21 cellular contexts compared by ENCODE assay signal in the genomic region with DNA sequence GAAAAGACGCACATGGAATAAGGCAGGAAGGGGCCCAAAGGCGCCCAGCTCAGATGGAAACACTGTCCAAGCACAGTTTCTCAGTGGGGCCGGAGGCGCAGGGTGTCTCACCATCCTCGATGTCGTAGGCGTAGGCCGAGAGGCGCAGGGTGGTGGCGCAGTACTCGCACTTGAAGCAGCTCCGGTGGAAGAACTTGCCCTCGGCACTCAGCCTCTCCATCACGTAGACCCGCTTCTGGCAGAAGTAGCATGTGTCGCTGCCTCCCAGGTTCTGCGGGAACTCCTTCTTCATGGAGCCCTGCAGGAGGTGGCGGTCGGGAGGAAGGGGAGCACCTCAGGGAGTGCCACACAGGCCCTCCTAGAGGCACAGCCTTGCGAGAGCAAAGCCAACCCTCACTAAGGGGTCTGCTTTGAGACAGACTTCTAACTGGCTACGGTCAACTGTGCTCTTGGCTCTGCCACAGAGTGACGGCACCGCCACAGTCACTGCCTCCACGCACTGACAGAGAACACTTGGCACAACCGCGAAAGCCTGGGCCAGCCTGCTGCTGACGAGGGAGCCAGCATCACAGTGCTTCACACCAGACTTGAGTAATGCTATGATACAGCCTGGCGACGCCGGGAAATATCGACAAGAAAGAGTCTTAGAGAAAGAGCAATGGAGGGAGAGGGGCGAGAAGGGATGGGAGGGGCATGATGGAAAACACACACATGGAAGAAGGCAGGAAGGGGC.
A peak's percentile ranks its signal among the peaks of the same experiment; 100 is the strongest.
DNase-seq lines count a peak whose midpoint lies in the region; ATAC-seq, FAIRE-seq and TF ChIP-seq lines count a peak whose summit lies in the region.
"Had no signal": no experiment of that assay in that cellular context is flagged by ENCODE, and none has a peak within 500 bp of the region (broad histone marks: within the 10 kb centered on the region; RNA-seq: fewer than 3 reads in every experiment).

No MANE protein-coding gene starts in this region.

- no peak for TF ChIP-seq CTCF in astrocyte (IDR thresholded peaks at IDR 0.05; ENCODE audit: insufficient read depth, low read depth, low read length)
- TF ChIP-seq CTCF in spleen (IDR thresholded peaks at IDR 0.05 in 8 of 11, conservative IDR thresholded peaks at IDR 0.05 in 3 of 11), result no peak

- H3K79me2 ChIP-seq in astrocyte (ENCODE audit: insufficient read depth, low read length), result no peaks in the 10 kb centered on the region
- H3K79me2 ChIP-seq: hepatocyte had no signal

- H3K4me1 ChIP-seq in astrocyte (ENCODE audit: insufficient read depth, low read length) (no peaks in the 10 kb centered on the region), spleen (peaks cover 0 to 6% (median 3%) of the 10 kb centered on the region in 6 donors)

- peaks cover 32% of the 10 kb centered on the region for H3K36me3 Mint-ChIP-seq in astrocyte (ENCODE audit: low read depth, unreplicated experiment)
- H3K36me3 Mint-ChIP-seq: IgD-negative memory B cell had no signal

- H3K27me3 ChIP-seq in astrocyte (ENCODE audit: insufficient read depth, low read length) (no peaks in the 10 kb centered on the region), spleen (replicated peaks in 1 of 7) (no peaks in the 10 kb centered on the region)
- H3K27me3 ChIP-seq: hepatocyte, tibial artery had no signal

- FAIRE-seq in astrocyte (lab: Jason Lieb, UNC), result no peak
- FAIRE-seq: TTC549 had no signal

- no peak overlapping the region for H3K4me2 ChIP-seq in astrocyte (ENCODE audit: low read length)
- H3K4me2 ChIP-seq: hepatocyte had no signal

- no peak overlapping the region for H3K9ac ChIP-seq in astrocyte (ENCODE audit: low read length)

- ATAC-seq in HG02588 (IDR thresholded peaks at IDR 0.05; ENCODE audit: unreplicated experiment) (no peak), GM21717 (IDR thresholded peaks at IDR 0.05; ENCODE audit: unreplicated experiment) (no peak), GM18861 (IDR thresholded peaks at IDR 0.05; ENCODE audit: unreplicated experiment) (no peak)
- ATAC-seq: CD8-positive, alpha-beta T cell had no signal

- H3K4me3 ChIP-seq in astrocyte (ENCODE audit: insufficient read depth, low read depth, low read length) (no peak overlapping the region), spleen (no peak overlapping the region)
- H3K4me3 ChIP-seq: hepatocyte, tibial artery had no signal

- no peak for TF ChIP-seq POLR2A in spleen (IDR thresholded peaks at IDR 0.05)

- DNase-seq in astrocyte (ENCODE audit: low read depth) (no peak), globus pallidus (ENCODE audit: low spot score) (peak; percentile 90), medulla oblongata (ENCODE audit: extremely low spot score) (peak; percentile 90), spleen (peak; percentile 54)
- DNase-seq in activated CD4-positive, alpha-beta T cell treated with anti-CD3 and anti-CD28 coated beads for 4 hours, result no peak
- DNase-seq: activated CD4-positive, alpha-beta T cell treated with anti-CD3 and anti-CD28 coated beads, Interleukin-2, amount 10 ng/mL, durations not matched to agents 7 days and 5 days; activated CD8-positive, alpha-beta memory T cell treated with anti-CD3 and anti-CD28 coated beads, Interleukin-2, amount 50 U/mL, for 48 hours; activated effector memory CD4-positive, alpha-beta T cell treated with anti-CD3 and anti-CD28 coated beads, Interleukin-2, amount 50 U/mL, for 16 hours; CD8-positive, alpha-beta T cell; DMS53; effector memory CD4-positive, alpha-beta T cell; NCI-H1694 treated with DMSO at 0.1 percent for 48 hours; NCI-H446 treated with DMSO at 0.1 percent for 48 hours; tibial artery had no signal

- H3K9me3 ChIP-seq in astrocyte (ENCODE audit: insufficient read depth, low read depth, low read length) (no peaks in the 10 kb centered on the region), spleen (no peaks in the 10 kb centered on the region)
- H3K9me3 ChIP-seq: tibial artery had no signal

- H3K27ac Mint-ChIP-seq in astrocyte (ENCODE audit: unreplicated experiment), result peak overlapping the region; percentile 66
- H3K27ac Mint-ChIP-seq: activated CD4-positive, alpha-beta T cell treated with anti-CD3 and anti-CD28 coated beads, Interleukin-2, amount 10 ng/mL, durations not matched to agents 7 days and 5 days; CD8-positive, alpha-beta T cell had no signal

- no peak overlapping the region for H2AFZ ChIP-seq in astrocyte (ENCODE audit: low read depth, low read length)
- H2AFZ ChIP-seq: hepatocyte had no signal

- WGBS in spleen, 5 donors, result 92 to 96% (median 94%) methylated on average over 29 to 32 of the region's 32 CpGs

- H3K9me3 Mint-ChIP-seq in astrocyte (ENCODE audit: unreplicated experiment), result no peaks in the 10 kb centered on the region
- H3K9me3 Mint-ChIP-seq: activated CD4-positive, alpha-beta T cell treated with anti-CD3 and anti-CD28 coated beads, Interleukin-2, amount 10 ng/mL, durations not matched to agents 7 days and 5 days; CD8-positive, alpha-beta T cell; central memory CD8-positive, alpha-beta T cell; IgD-negative memory B cell had no signal

- H3K27ac ChIP-seq in astrocyte (ENCODE audit: low read depth, low read length), result no peak overlapping the region
- no peak overlapping the region for H3K27ac ChIP-seq in spleen
- H3K27ac ChIP-seq: hepatocyte, tibial artery had no signal

- H3K4me3 Mint-ChIP-seq in astrocyte (ENCODE audit: unreplicated experiment), result no peak overlapping the region
- H3K4me3 Mint-ChIP-seq: activated CD4-positive, alpha-beta T cell treated with anti-CD3 and anti-CD28 coated beads, Interleukin-2, amount 10 ng/mL, durations not matched to agents 7 days and 5 days; CD8-positive, alpha-beta T cell; central memory CD8-positive, alpha-beta T cell had no signal

- H3K36me3 ChIP-seq in astrocyte (ENCODE audit: insufficient read depth, low read length), result peaks cover 18% of the 10 kb centered on the region
- H3K36me3 ChIP-seq in spleen, result peaks cover 0 to 97% (median 74%) of the 10 kb centered on the region in 6 donors

- intact Hi-C loops in spleen (cut with DNase I; ENCODE audit: low total_unique reads), result no loop called here

- peaks cover 1% of the 10 kb centered on the region for H3K4me1 Mint-ChIP-seq in astrocyte (ENCODE audit: low read depth, unreplicated experiment)
- H3K4me1 Mint-ChIP-seq: central memory CD8-positive, alpha-beta T cell; IgD-negative memory B cell had no signal

- peaks cover 37% of the 10 kb centered on the region for H4K20me1 ChIP-seq in astrocyte (ENCODE audit: insufficient read depth, low read length)

- no peaks in the 10 kb centered on the region for H3K27me3 Mint-ChIP-seq in astrocyte (ENCODE audit: low read depth, unreplicated experiment)
- H3K27me3 Mint-ChIP-seq: activated CD4-positive, alpha-beta T cell treated with anti-CD3 and anti-CD28 coated beads, Interleukin-2, amount 10 ng/mL, durations not matched to agents 7 days and 5 days; central memory CD8-positive, alpha-beta T cell; IgD-negative memory B cell had no signal

Comparison
In these comparisons a context has a peak if more than half of its experiments do, and no peak if none do; other contexts are left out.
1. DNase-seq: peak in globus pallidus (single experiment), medulla oblongata (single experiment) and spleen (single experiment); none in astrocyte (single experiment) and activated CD4-positive, alpha-beta T cell treated with anti-CD3 and anti-CD28 coated beads for 4 hours (0 of 2).